ENCODE assay signal across 11 cellular contexts in genomic region chr2:28588231-28588725, GRCh38.
DNase-seq lines count a peak whose midpoint lies in the region; ATAC-seq, FAIRE-seq and TF ChIP-seq lines count a peak whose summit lies in the region.
"Had no signal": no experiment of that assay in that cellular context is flagged by ENCODE, and none has a peak within 500 bp of the region (broad histone marks: within the 10 kb centered on the region; RNA-seq: fewer than 3 reads in every experiment).

No MANE protein-coding gene starts in this region.

- TF ChIP-seq CTCF in A549 (IDR thresholded peaks at IDR 0.05) (no peak), OCI-LY7 (conservative IDR thresholded peaks at IDR 0.05; ENCODE audit: low read length) (no peak)

- no peak for FAIRE-seq in A549 (lab: Jason Lieb, UNC)

- H3K4me3 ChIP-seq in A549 (no peak overlapping the region), OCI-LY7 (ENCODE audit: low read depth, low read length, poor library complexity, severe bottlenecking) (no peak overlapping the region)
- H3K4me3 ChIP-seq in CD4-positive, CD25-positive, alpha-beta regulatory T cell (ENCODE audit: low read depth, low read length), result peak overlapping the region; percentile 23

- H3K27ac Mint-ChIP-seq in CD4-positive, CD25-positive, alpha-beta regulatory T cell, result peak overlapping the region; percentile 66 to 89 (median 79)

- no peak for TF ChIP-seq POLR2A in A549 (IDR thresholded peaks at IDR 0.05; ENCODE audit: low read length)

- POLR2A ChIA-PET in A549 (lab: Yijun Ruan, JAX), result no interaction called here
- POLR2A ChIA-PET in OCI-LY7 (lab: Charles Lee), result no interaction called here

- TF ChIP-seq EP300 in A549 (IDR thresholded peaks at IDR 0.05), result no peak

- H3K27ac ChIP-seq in A549 (peak overlapping the region; percentile 94 to 97; a peak in 5 of 6 replicates), OCI-LY7 (ENCODE audit: low read depth, low read length, poor library complexity, severe bottlenecking) (no peak overlapping the region)
- no peak overlapping the region for H3K27ac ChIP-seq in CD4-positive, CD25-positive, alpha-beta regulatory T cell (ENCODE audit: insufficient read depth, low read length, poor library complexity, severe bottlenecking)

- H3K36me3 Mint-ChIP-seq in CD4-positive, CD25-positive, alpha-beta regulatory T cell, result no peaks in the 10 kb centered on the region

- H3K4me2 ChIP-seq in A549, result no peak overlapping the region
- no peak overlapping the region for H3K4me2 ChIP-seq in OCI-LY7 (ENCODE audit: low read length)

- no peaks in the 10 kb centered on the region for H3K27me3 ChIP-seq in CD4-positive, CD25-positive, alpha-beta regulatory T cell (ENCODE audit: control insufficient read depth, insufficient read depth, low read length)

- WGBS in A549 (ENCODE audit: missing lambda C conversion rate), result 44% methylated on average over 5 of the region's 5 CpGs

- no TSS peak for BruUV-seq in OCI-LY7 (replicated peaks; lab: Mats Ljungman, UMichigan)

- H3K36me3 ChIP-seq in CD4-positive, CD25-positive, alpha-beta regulatory T cell (ENCODE audit: control insufficient read depth, insufficient read depth, low read length), result no peaks in the 10 kb centered on the region
- no peaks in the 10 kb centered on the region for H3K36me3 ChIP-seq in OCI-LY7 (ENCODE audit: insufficient read depth, low read length)

- H3K9me3 ChIP-seq in A549 (no peaks in the 10 kb centered on the region), OCI-LY7 (ENCODE audit: low read length) (no peaks in the 10 kb centered on the region)
- no peaks in the 10 kb centered on the region for H3K9me3 ChIP-seq in CD4-positive, CD25-positive, alpha-beta regulatory T cell (ENCODE audit: control insufficient read depth in 2 of 2, low read length in 2 of 2)

- H3K4me3 Mint-ChIP-seq in CD4-positive, CD25-positive, alpha-beta regulatory T cell, result peak overlapping the region; percentile 1 to 79 (median 30)

- intact Hi-C loops in OCI-LY7 (cut with micrococcal nuclease; ENCODE audit: unreplicated experiment), result no loop called here

- TF ChIP-seq RAD21 in A549 (conservative IDR thresholded peaks at IDR 0.05 in 1 of 2, IDR thresholded peaks at IDR 0.05 in 1 of 2), result no peak

- no peaks in the 10 kb centered on the region for H3K79me2 ChIP-seq in OCI-LY7 (ENCODE audit: insufficient read depth, low read depth, low read length)

- H3K9me2 ChIP-seq in OCI-LY7 (ENCODE audit: insufficient read depth, low read length), result no peaks in the 10 kb centered on the region

- no peaks in the 10 kb centered on the region for H3K27me3 Mint-ChIP-seq in CD4-positive, CD25-positive, alpha-beta regulatory T cell

- CTCF ChIA-PET in A549 (lab: Yijun Ruan, JAX), result interaction anchor here (1.0 to 11.9 kb wide), 5 partner anchors 7 to 174 kb away, joined by 3 to 155 read pairs (median 9); no protein-coding TSS in a partner anchor
- CTCF ChIA-PET in OCI-LY7 (lab: Charles Lee; ENCODE audit: unreplicated experiment), result no interaction called here

- ATAC-seq in A549, result no peak
- no peak for ATAC-seq in CD4-positive, CD25-positive, alpha-beta regulatory T cell (ENCODE audit: low read depth in 2 of 2)
- ATAC-seq in GM19035 (IDR thresholded peaks at IDR 0.05; ENCODE audit: unreplicated experiment), result no peak
- ATAC-seq in GM21390 (IDR thresholded peaks at IDR 0.05; ENCODE audit: unreplicated experiment), result no peak

- no peaks in the 10 kb centered on the region for H3K9me3 Mint-ChIP-seq in CD4-positive, CD25-positive, alpha-beta regulatory T cell

- H4K20me1 ChIP-seq in OCI-LY7 (ENCODE audit: insufficient read depth, low read length), result no peaks in the 10 kb centered on the region

- peaks cover 5 to 37% (median 26%) of the 10 kb centered on the region in 4 donors for H3K4me1 Mint-ChIP-seq in CD4-positive, CD25-positive, alpha-beta regulatory T cell

- DNase-seq in A549 (ENCODE audit: low read depth in 1 of 2, low spot score in 1 of 2), result no peak
- DNase-seq in CD4-positive, CD25-positive, alpha-beta regulatory T cell, result peak in 1 of 3 donors; percentile 45
- DNase-seq in UCSD-AML1 (lab: John Stamatoyannopoulos, UW; ENCODE audit: unreplicated experiment), result peak; percentile 30
- DNase-seq in glomerular visceral epithelial cell (ENCODE audit: extremely low spot score), result peak; percentile 30
- no peak for DNase-seq in cerebellar cortex (ENCODE audit: low spot score)
- DNase-seq in OCI-LY7 (ENCODE audit: low spot score), result no peak
- DNase-seq: DMS79; NCI-H526 treated with DMSO at 0.1 percent for 48 hours; stimulated activated CD4-positive, alpha-beta T cell treated with anti-CD3 and anti-CD28 coated beads, Interleukin-12 subunit alpha, Interleukin-12 subunit beta, amount 100 ng/mL, for 4 hours had no signal

- H3K4me1 ChIP-seq in A549 (peaks cover 31% of the 10 kb centered on the region), OCI-LY7 (ENCODE audit: insufficient read depth, low read length, poor library complexity, severe bottlenecking) (peaks cover 6% of the 10 kb centered on the region)
- H3K4me1 ChIP-seq in CD4-positive, CD25-positive, alpha-beta regulatory T cell (ENCODE audit: control insufficient read depth, insufficient read depth, low read length, poor library complexity, severe bottlenecking), result peaks cover 26% of the 10 kb centered on the region

- H2AFZ ChIP-seq in OCI-LY7 (ENCODE audit: low read length), result no peak overlapping the region

TF ChIP-seq in A549, 52 proteins besides CTCF, POLR2A, EP300 and RAD21:
- TF ChIP-seq SMC3 (IDR thresholded peaks at IDR 0.05) (no peak), PHF8 (IDR thresholded peaks at IDR 0.05; ENCODE audit: borderline replicate concordance, low read depth) (no peak), FOSB (CRISPR knock-in tag; IDR thresholded peaks at IDR 0.05) (no peak), ZC3H11A (IDR thresholded peaks at IDR 0.05) (no peak), EHF (CRISPR knock-in tag; IDR thresholded peaks at IDR 0.05) (no peak), CEBPB (IDR thresholded peaks at IDR 0.05) (no peak), PBX3 (IDR thresholded peaks at IDR 0.05) (no peak)

Comparison
In these comparisons a context has a peak if more than half of its experiments do, and no peak if none do; other contexts are left out.
1. DNase-seq: peak in UCSD-AML1 (single experiment) and glomerular visceral epithelial cell (single experiment); none in A549 (0 of 2), cerebellar cortex (single experiment) and OCI-LY7 (single experiment).
2. H3K27ac ChIP-seq: peak in A549 (2 of 2); none in CD4-positive, CD25-positive, alpha-beta regulatory T cell (single experiment) and OCI-LY7 (single experiment).